Comparison of ENCODE assay signal across 8 cellular contexts in genomic region chr12:19223018-19223417, GRCh38.
A peak's percentile ranks its signal among the peaks of the same experiment; 100 is the strongest.
DNase-seq lines count a peak whose midpoint lies in the region; ATAC-seq and TF ChIP-seq lines count a peak whose summit lies in the region.

No MANE protein-coding gene starts in this region.

- 57 to 78% methylated on average over 1 to 3 of the region's 3 CpGs for WGBS in transverse colon (ENCODE audit: low coverage in 1 of 2), 2 donors

- TF ChIP-seq POLR2A in transverse colon (IDR thresholded peaks at IDR 0.05) = no peak

- H3K9me3 ChIP-seq in transverse colon = no peaks in the 10 kb centered on the region

- intact Hi-C loops in transverse colon (cut with DNase I; ENCODE audit: low total_unique reads) = no loop called here

- in situ Hi-C loops in transverse colon (cut with MboI; ENCODE audit: low pct_ligation_motif_present in 1 of 4, low pct_unique_long_range_greater_than_20kb in 1 of 4, low sequenced_read_pairs in 3 of 4) = no loop called here

- peak; percentile 14 for DNase-seq in AG08395 (ENCODE audit: low spot score)
- peak; percentile 10 for DNase-seq in HK-2 (ENCODE audit: unreplicated experiment)
- peak; percentile 59 for DNase-seq in OCI-M1 (lab: John Stamatoyannopoulos, UW)
- DNase-seq in glomerular visceral epithelial cell (ENCODE audit: extremely low spot score) = peak; percentile 48
- no peak for DNase-seq in transverse colon
- no peak for DNase-seq in T-helper 1 cell
- no peak for DNase-seq in stimulated activated naive CD8-positive, alpha-beta T cell treated with anti-CD3 and anti-CD28 coated beads, Interleukin-15, Interleukin-2, amounts not matched to agents 100 U/mL and 50 U/mL, for 24 hours

- H3K27ac ChIP-seq in transverse colon = no peak overlapping the region

- H3K4me3 ChIP-seq in transverse colon = no peak overlapping the region

- no peaks in the 10 kb centered on the region for H3K36me3 ChIP-seq in transverse colon

- no peak for ATAC-seq in GM21360 (IDR thresholded peaks at IDR 0.05; ENCODE audit: unreplicated experiment)
- no peak for ATAC-seq in stimulated activated naive CD8-positive, alpha-beta T cell treated with anti-CD3 and anti-CD28 coated beads, Interleukin-15, Interleukin-2, amounts not matched to agents 100 U/mL and 50 U/mL, for 24 hours

- no peak for TF ChIP-seq EP300 in transverse colon (IDR thresholded peaks at IDR 0.05; ENCODE audit: low read depth)

- peaks cover 0 to 4% (median 0%) of the 10 kb centered on the region in 4 donors for H3K4me1 ChIP-seq in transverse colon

- peak in 1 of 5 experiments; percentile 15 for TF ChIP-seq CTCF in transverse colon (IDR thresholded peaks at IDR 0.05)

- H3K27me3 ChIP-seq in transverse colon = no peaks in the 10 kb centered on the region

Comparison
In these comparisons a context has a peak if more than half of its experiments do, and no peak if none do; other contexts are left out.
1. DNase-seq: peak in AG08395 (single experiment), HK-2 (single experiment), OCI-M1 (single experiment) and glomerular visceral epithelial cell (single experiment); none in transverse colon (single experiment), T-helper 1 cell (0 of 5) and stimulated activated naive CD8-positive, alpha-beta T cell treated with anti-CD3 and anti-CD28 coated beads, Interleukin-15, Interleukin-2, amounts not matched to agents 100 U/mL and 50 U/mL, for 24 hours (single experiment).